Comparison of ENCODE assay signal across 30 cellular contexts in the genomic region with DNA sequence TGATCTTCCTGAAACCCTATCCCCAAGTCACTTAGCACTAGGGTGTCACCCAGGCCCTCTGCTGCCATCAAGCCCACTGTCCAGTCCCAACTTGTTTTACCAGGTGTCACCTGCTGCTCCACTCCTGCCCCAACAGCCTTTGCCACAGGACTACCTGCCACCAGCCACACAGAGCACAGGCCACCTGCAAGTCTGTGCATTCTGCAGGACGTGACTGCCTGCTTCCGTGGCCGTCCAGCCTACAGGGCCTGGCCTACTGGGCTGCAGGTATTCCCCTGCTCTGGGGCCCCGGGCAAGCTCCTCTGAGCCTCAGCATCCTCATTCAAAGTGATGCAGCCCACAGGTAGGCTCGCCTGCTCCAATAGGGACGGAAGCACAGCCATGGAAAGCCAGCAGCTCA. TPM values are rescaled to one million over a fixed set of nuclear protein-coding genes. Genes with fewer than 3 reads are reported as not detected.
"Had no signal": no experiment of that assay in that cellular context is flagged by ENCODE, and none has a peak within 500 bp of the region (broad histone marks: within the 10 kb centered on the region; RNA-seq: fewer than 3 reads in every experiment).

No MANE protein-coding gene starts in this region.

- H3K9me3 Mint-ChIP-seq: activated B cell treated with CpG ODN at 0.5 μM for 24 hours; activated T-cell treated with anti-CD3 and anti-CD28 coated beads, Interleukin-2, amount 50 U/mL, for 72 hours; brain; stimulated activated naive B cell treated with anti-CD40 and anti-IgM and Interleukin-4, amounts not matched to agents 10 μg/mL and 1 μg/mL and 100 μg/mL, for 72 hours had no signal

- H3K4me3 ChIP-seq: left lung, lung, smooth muscle cell, transverse colon, uterus had no signal

- ATAC-seq: activated T-cell treated with anti-CD3 and anti-CD28 coated beads, Interleukin-2, amount 50 U/mL, for 72 hours; left lung; naive thymus-derived CD4-positive, alpha-beta T cell; sciatic nerve; stimulated activated naive B cell treated with anti-CD40 and anti-IgM and Interleukin-4, amounts not matched to agents 10 μg/mL and 1 μg/mL and 100 μg/mL, for 72 hours had no signal

- H3K27me3 ChIP-seq: left lung, transverse colon, uterus had no signal

- H3K9ac ChIP-seq: parathyroid adenoma had no signal

- H3K9me3 ChIP-seq: left lung, transverse colon, uterus had no signal

- DNase-seq: activated B cell treated with CpG ODN at 0.5 μM for 24 hours; activated CD4-positive, alpha-beta T cell treated with anti-CD3 and anti-CD28 coated beads for 4 hours; activated CD4-positive, alpha-beta T cell treated with anti-CD3 and anti-CD28 coated beads, Interleukin-2, amount 50 U/mL, for 48 hours; activated CD8-positive, alpha-beta memory T cell treated with anti-CD3 and anti-CD28 coated beads, Interleukin-2, amount 50 U/mL, for 48 hours; activated effector memory CD4-positive, alpha-beta T cell treated with anti-CD3 and anti-CD28 coated beads, Interleukin-2, amount 50 U/mL, for 16 hours; activated naive CD4-positive, alpha-beta T cell treated with anti-CD3 and anti-CD28 coated beads, Interleukin-2, amount 50 U/mL, for 16 hours; activated T-cell treated with anti-CD3 and anti-CD28 coated beads, Interleukin-2, amount 50 U/mL, for 72 hours; aorta; caudate nucleus; dermis blood vessel endothelial cell; effector CD8-positive, alpha-beta T cell; foreskin melanocyte; glutamatergic neuron; hippocampal formation; kidney glomerular epithelial cell; naive thymus-derived CD4-positive, alpha-beta T cell; nucleus accumbens; stimulated activated CD4-positive, alpha-beta T cell treated with anti-CD3 and anti-CD28 coated beads, Interleukin-15, amount 100 ng/mL, for 24 hours; stimulated activated naive B cell treated with anti-CD40 and anti-IgM and Interleukin-4, amounts not matched to agents 10 μg/mL and 1 μg/mL and 100 μg/mL, for 72 hours; transverse colon; uterus had no signal

- H3K27ac Mint-ChIP-seq: activated B cell treated with CpG ODN at 0.5 μM for 24 hours; activated T-cell treated with anti-CD3 and anti-CD28 coated beads, Interleukin-2, amount 50 U/mL, for 72 hours; naive thymus-derived CD4-positive, alpha-beta T cell had no signal

- H3K4me2 ChIP-seq: smooth muscle cell had no signal

- H3K4me3 Mint-ChIP-seq: activated B cell treated with CpG ODN at 0.5 μM for 24 hours; stimulated activated naive B cell treated with anti-CD40 and anti-IgM and Interleukin-4, amounts not matched to agents 10 μg/mL and 1 μg/mL and 100 μg/mL, for 72 hours had no signal

- H3K36me3 ChIP-seq: left lung, transverse colon, uterus had no signal

- H3K27me3 Mint-ChIP-seq: activated B cell treated with CpG ODN at 0.5 μM for 24 hours; naive thymus-derived CD4-positive, alpha-beta T cell; stimulated activated naive B cell treated with anti-CD40 and anti-IgM and Interleukin-4, amounts not matched to agents 10 μg/mL and 1 μg/mL and 100 μg/mL, for 72 hours had no signal

- H3K27ac ChIP-seq: left lung, parathyroid adenoma, transverse colon, uterus had no signal

- H2AFZ ChIP-seq: parathyroid adenoma had no signal

RNA-seq across cellular contexts. Expression of a gene that starts 5.0 kb away (rescaled TPM):
- total RNA-seq: activated B cell treated with CpG ODN at 0.5 μM for 24 hours; activated CD8-positive, alpha-beta memory T cell treated with anti-CD3 and anti-CD28 coated beads for 36 hours; activated T-cell treated with anti-CD3 and anti-CD28 coated beads, Interleukin-2, amount 50 U/mL, for 72 hours; aorta; dermis blood vessel endothelial cell; left lung; lung; mesenteric fat pad; naive thymus-derived CD4-positive, alpha-beta T cell; sciatic nerve; temporal lobe had no signal

RNA-seq across cellular contexts. Expression of a gene that starts 25.9 kb away (rescaled TPM):
- total RNA-seq: activated CD8-positive, alpha-beta memory T cell treated with anti-CD3 and anti-CD28 coated beads for 36 hours; naive thymus-derived CD4-positive, alpha-beta T cell; smooth muscle cell; temporal lobe; uterus had no signal
